Comparison of ENCODE assay signal across 9 cellular contexts in the genomic region with DNA sequence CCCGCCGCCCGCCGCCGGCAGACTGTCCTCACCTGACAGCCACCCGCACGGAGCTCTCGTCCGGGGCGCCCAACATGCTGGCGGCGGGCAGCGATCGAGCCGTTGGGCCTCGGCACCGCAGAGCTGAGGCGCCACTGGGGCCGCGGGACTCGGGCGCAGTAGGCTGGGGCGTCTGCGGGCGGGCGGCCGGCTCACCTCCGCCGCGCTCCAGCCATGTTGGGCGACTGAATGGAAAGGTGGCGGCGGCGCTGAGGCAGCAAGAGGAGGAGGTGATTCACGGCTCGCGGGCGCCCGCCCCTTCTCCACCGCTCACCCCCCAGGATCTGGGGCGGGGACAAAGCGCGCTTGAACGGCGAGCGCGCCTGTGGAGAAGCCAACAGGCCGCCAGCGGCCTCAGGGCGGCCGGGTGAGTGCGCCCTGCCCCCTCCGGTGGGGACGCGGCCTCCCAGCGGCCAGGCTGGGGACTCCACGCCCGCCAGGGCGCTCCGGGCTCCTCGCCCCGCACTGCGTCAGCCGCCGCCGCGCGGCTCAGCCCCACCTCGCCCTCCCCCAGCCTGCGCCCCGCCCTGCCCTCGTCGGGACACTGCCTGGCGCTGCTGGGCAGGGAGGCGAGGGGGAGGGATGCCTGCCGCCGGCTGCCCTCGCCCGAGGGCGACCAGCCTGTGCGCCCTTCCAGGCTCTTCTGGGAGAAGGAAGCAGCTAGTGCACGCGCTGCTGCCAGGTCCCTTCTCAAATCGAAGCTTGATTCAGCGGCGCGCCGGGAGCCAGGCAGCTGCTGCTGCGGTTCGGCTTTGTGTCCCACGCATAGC. TPM values are rescaled to one million over a fixed set of nuclear protein-coding genes. Genes with fewer than 3 reads are reported as not detected.
A peak's percentile ranks its signal among the peaks of the same experiment; 100 is the strongest.
DNase-seq lines count a peak whose midpoint lies in the region; ATAC-seq and TF ChIP-seq lines count a peak whose summit lies in the region.
"Had no signal": no experiment of that assay in that cellular context is flagged by ENCODE, and none has a peak within 500 bp of the region (broad histone marks: within the 10 kb centered on the region; RNA-seq: fewer than 3 reads in every experiment).

KIF21A (minus strand) TSS at position 226 of the 809 bp plus-strand sequence; CDS start at position 76, 150 bp downstream.

- TF ChIP-seq CTCF in lung (IDR thresholded peaks at IDR 0.05; ENCODE audit: control extremely low read depth, extremely low read depth) = no peak

- POLR2A ChIA-PET in activated CD8-positive, alpha-beta T cell treated with anti-CD3 and anti-CD28 coated beads, Interleukin-2, amount 10 ng/mL, durations not matched to agents 7 days and 5 days (lab: Charles Lee) = interaction anchor here (1.0 to 1.9 kb wide), 5 partner anchors 10 to 179 kb away, joined by 3 to 5 read pairs (median 4); partner anchors contain the start of gene ABCD2

- H3K4me3 Mint-ChIP-seq in activated CD8-positive, alpha-beta T cell treated with anti-CD3 and anti-CD28 coated beads, Interleukin-2, amount 10 ng/mL, durations not matched to agents 7 days and 5 days = peak within 1 kb of the TSS; percentile 82

- no peaks in the 10 kb centered on the region for H3K27me3 ChIP-seq in BLaER1 treated with 17β-estradiol and CSF1 and Interleukin-3, amounts not matched to agents 10 nM and 100 nM
- H3K27me3 ChIP-seq in ectodermal cell (ENCODE audit: control insufficient read depth, insufficient read depth, low read length, poor library complexity, severe bottlenecking) = no peaks in the 10 kb centered on the region
- no peaks in the 10 kb centered on the region for H3K27me3 ChIP-seq in lung (ENCODE audit: control insufficient read depth, insufficient read depth)

- peak within 1 kb of the TSS; percentile 65 to 81 (median 75) for H3K4me3 ChIP-seq in BLaER1 treated with 17β-estradiol and CSF1 and Interleukin-3, amounts not matched to agents 10 nM and 100 nM
- H3K4me3 ChIP-seq in ectodermal cell (ENCODE audit: insufficient read depth, low read depth, low read length) (peak within 1 kb of the TSS; percentile 91), lung (peak within 1 kb of the TSS; percentile 61)

- H3K9me3 ChIP-seq in BLaER1 treated with 17β-estradiol and CSF1 and Interleukin-3, amounts not matched to agents 10 nM and 100 nM (replicated peaks in 1 of 11) = peaks cover 0 to 11% (median 10%) of the 10 kb centered on the region in 11 experiments; a peak in 16 of 22 replicates
- H3K9me3 ChIP-seq in ectodermal cell (ENCODE audit: control insufficient read depth, low read length) (no peaks in the 10 kb centered on the region), lung (ENCODE audit: control insufficient read depth in 2 of 2, insufficient read depth in 1 of 2, low read length in 1 of 2) (no peaks in the 10 kb centered on the region)
- H3K9me3 ChIP-seq: neutrophil had no signal

- no peaks in the 10 kb centered on the region for H3K9me3 Mint-ChIP-seq in activated CD8-positive, alpha-beta T cell treated with anti-CD3 and anti-CD28 coated beads, Interleukin-2, amount 10 ng/mL, durations not matched to agents 7 days and 5 days (ENCODE audit: insufficient read depth)

- H4K20me1 ChIP-seq in BLaER1 treated with 17β-estradiol and CSF1 and Interleukin-3, amounts not matched to agents 10 nM and 100 nM = no peaks in the 10 kb centered on the region

- H3K9ac ChIP-seq in BLaER1 treated with 17β-estradiol and CSF1 and Interleukin-3, amounts not matched to agents 10 nM and 100 nM = peak within 1 kb of the TSS; percentile 73 to 88 (median 80)

- H3K4me1 ChIP-seq in BLaER1 treated with 17β-estradiol and CSF1 and Interleukin-3, amounts not matched to agents 10 nM and 100 nM = peaks cover 0 to 6% (median 0%) of the 10 kb centered on the region in 10 experiments; a peak in 2 of 20 replicates
- peaks cover 19% of the 10 kb centered on the region for H3K4me1 ChIP-seq in ectodermal cell (ENCODE audit: control insufficient read depth, insufficient read depth, low read length)
- H3K4me1 ChIP-seq in lung (ENCODE audit: control insufficient read depth in 2 of 2, insufficient read depth in 2 of 2, low read length in 2 of 2) = peaks cover 2 to 4% of the 10 kb centered on the region in 2 donors

- ATAC-seq in GM19324 (IDR thresholded peaks at IDR 0.05; ENCODE audit: low FRiP score, unreplicated experiment) = peak; percentile 97
- ATAC-seq in HG03460 (IDR thresholded peaks at IDR 0.05; ENCODE audit: unreplicated experiment) = peak; percentile 87
- peak; percentile 96 for ATAC-seq in activated CD8-positive, alpha-beta T cell treated with anti-CD3 and anti-CD28 coated beads, Interleukin-2, amount 10 ng/mL, durations not matched to agents 7 days and 5 days
- ATAC-seq in lung (ENCODE audit: insufficient read depth, low FRiP score) = peak; percentile 96

- peak within 1 kb of the TSS; percentile 45 to 79 (median 71); a peak in 21 of 22 replicates for H3K27ac ChIP-seq in BLaER1 treated with 17β-estradiol and CSF1 and Interleukin-3, amounts not matched to agents 10 nM and 100 nM
- H3K27ac ChIP-seq in ectodermal cell (ENCODE audit: insufficient read depth, low read depth, low read length, poor library complexity, severe bottlenecking) = peak within 1 kb of the TSS; percentile 98
- peak within 1 kb of the TSS; percentile 80 to 92 for H3K27ac ChIP-seq in lung (ENCODE audit: low read depth in 1 of 2, low read length in 1 of 2)
- H3K27ac ChIP-seq: neutrophil had no signal

- 0% methylated on average over 91 of the region's 91 CpGs for WGBS in ectodermal cell, 2 experiments
- 0 to 1% methylated on average over 79 to 91 of the region's 91 CpGs for WGBS in lung, 2 donors

- H3K36me3 Mint-ChIP-seq in activated CD8-positive, alpha-beta T cell treated with anti-CD3 and anti-CD28 coated beads, Interleukin-2, amount 10 ng/mL, durations not matched to agents 7 days and 5 days (ENCODE audit: low read depth) = no peaks in the 10 kb centered on the region

- peak within 1 kb of the TSS; percentile 78 for H3K27ac Mint-ChIP-seq in activated CD8-positive, alpha-beta T cell treated with anti-CD3 and anti-CD28 coated beads, Interleukin-2, amount 10 ng/mL, durations not matched to agents 7 days and 5 days

- peaks cover 2% of the 10 kb centered on the region for H3K27me3 Mint-ChIP-seq in activated CD8-positive, alpha-beta T cell treated with anti-CD3 and anti-CD28 coated beads, Interleukin-2, amount 10 ng/mL, durations not matched to agents 7 days and 5 days (ENCODE audit: low read depth)

- H3K4me1 Mint-ChIP-seq in activated CD8-positive, alpha-beta T cell treated with anti-CD3 and anti-CD28 coated beads, Interleukin-2, amount 10 ng/mL, durations not matched to agents 7 days and 5 days (ENCODE audit: low read depth) = peaks cover 20% of the 10 kb centered on the region

- CTCF ChIA-PET in activated CD8-positive, alpha-beta T cell treated with anti-CD3 and anti-CD28 coated beads, Interleukin-2, amount 10 ng/mL, durations not matched to agents 7 days and 5 days (lab: Charles Lee) = interaction anchor here (0.6 to 1.8 kb wide), 12 partner anchors 9 to 125 kb away, joined by 3 to 9 read pairs (median 3); no protein-coding TSS in a partner anchor

- DNase-seq in NCI-H69 (lab: John Stamatoyannopoulos, UW) (peak; percentile 94), lung (ENCODE audit: low spot score) (peak; percentile 87)
- DNase-seq in activated CD8-positive, alpha-beta T cell treated with anti-CD3 and anti-CD28 coated beads, Interleukin-2, amount 10 ng/mL, durations not matched to agents 7 days and 5 days = peak; percentile 91
- DNase-seq in stimulated activated CD4-positive, alpha-beta T cell treated with anti-CD3 and anti-CD28 coated beads, TNF-alpha, amount 100 ng/mL, for 4 hours (ENCODE audit: low read depth in 3 of 3) = peak; percentile 73 to 80 (median 77)

- H3K36me3 ChIP-seq in BLaER1 treated with 17β-estradiol and CSF1 and Interleukin-3, amounts not matched to agents 10 nM and 100 nM = no peaks in the 10 kb centered on the region
- H3K36me3 ChIP-seq in ectodermal cell (ENCODE audit: control insufficient read depth, insufficient read depth, low read length) (no peaks in the 10 kb centered on the region), lung (ENCODE audit: control insufficient read depth in 2 of 2, insufficient read depth in 2 of 2, low read length in 2 of 2) (no peaks in the 10 kb centered on the region)
- H3K36me3 ChIP-seq: neutrophil had no signal

- H3K4me2 ChIP-seq in BLaER1 treated with 17β-estradiol and CSF1 and Interleukin-3, amounts not matched to agents 10 nM and 100 nM = peak within 1 kb of the TSS; percentile 70 to 87 (median 81)

RNA-seq across cellular contexts. Expression of gene KIF21A, which starts in this region (rescaled TPM):
- 10 to 100 TPM; 18.4 to 19.5 TPM for total RNA-seq in activated CD8-positive, alpha-beta T cell treated with anti-CD3 and anti-CD28 coated beads, Interleukin-2, amount 10 ng/mL, durations not matched to agents 7 days and 5 days
- polyA plus RNA-seq in ectodermal cell (2013, experiment 1 of 4) = 47.1 TPM
- 41.6 TPM for polyA plus RNA-seq in ectodermal cell (2013, experiment 2 of 4)
- polyA plus RNA-seq in ectodermal cell (2013, experiment 3 of 4) = 56.3 TPM
- polyA plus RNA-seq in ectodermal cell (2013, experiment 4 of 4) = 54.8 TPM
- total RNA-seq in lung = 10 to 100 TPM; 21.0 to 36.5 TPM
- polyA plus RNA-seq in lung = 1 to 10 TPM; 5.2 to 5.6 TPM

Comparison
In these comparisons a context has a peak if more than half of its experiments do, and no peak if none do; other contexts are left out.
1. Peak in every context shown above with its lines: DNase-seq, ATAC-seq, H3K4me3 ChIP-seq and H3K27ac ChIP-seq.